18 cellular contexts compared by ENCODE assay signal in genomic region chr2:101516349-101516748, GRCh38. TPM values are rescaled to one million over a fixed set of nuclear protein-coding genes. Genes with fewer than 3 reads are reported as not detected.
A peak's percentile ranks its signal among the peaks of the same experiment; 100 is the strongest.
DNase-seq lines count a peak whose midpoint lies in the region; ATAC-seq, FAIRE-seq and TF ChIP-seq lines count a peak whose summit lies in the region.
"Had no signal": no experiment of that assay in that cellular context is flagged by ENCODE, and none has a peak within 500 bp of the region (broad histone marks: within the 10 kb centered on the region; RNA-seq: fewer than 3 reads in every experiment).

No MANE protein-coding gene starts in this region.

- no peaks in the 10 kb centered on the region for H3K9me2 ChIP-seq in PC-3 (replicated peaks; ENCODE audit: low read length)

- H3K18ac ChIP-seq in H1 (ENCODE audit: extremely low read depth, low read length) = no peak overlapping the region

- H4K91ac ChIP-seq in H1 (replicated peaks; ENCODE audit: insufficient read length, low read length) = no peak overlapping the region

- no TSS peak for BruUV-seq in PC-3 (replicated peaks; lab: Mats Ljungman, UMichigan)

- no peak overlapping the region for H4K5ac ChIP-seq in H1 (ENCODE audit: insufficient read length, low read depth, low read length)

- H3K27me3 ChIP-seq in PC-3 (ENCODE audit: low read length) = no peaks in the 10 kb centered on the region
- no peaks in the 10 kb centered on the region; a peak in 1 of 7 replicates for H3K27me3 ChIP-seq in H1 (replicated peaks in 1 of 4; ENCODE audit: control insufficient read depth in 3 of 4, extremely low read depth in 1 of 4, insufficient read depth in 3 of 4, low read length in 3 of 4)
- no peaks in the 10 kb centered on the region for H3K27me3 ChIP-seq in osteoblast (ENCODE audit: insufficient read depth, low read length)

- H3K4me3 Mint-ChIP-seq in activated naive CD4-positive, alpha-beta T cell treated with anti-CD3 and anti-CD28 coated beads, Interleukin-2, amount 50 U/mL, for 24 hours = no peak overlapping the region
- no peak overlapping the region for H3K4me3 Mint-ChIP-seq in activated naive CD4-positive, alpha-beta T cell treated with anti-CD3 and anti-CD28 coated beads for 36 hours
- no peak overlapping the region for H3K4me3 Mint-ChIP-seq in endothelial cell (ENCODE audit: unreplicated experiment)

- no peaks in the 10 kb centered on the region for H3K27me3 Mint-ChIP-seq in activated naive CD4-positive, alpha-beta T cell treated with anti-CD3 and anti-CD28 coated beads, Interleukin-2, amount 50 U/mL, for 24 hours
- no peaks in the 10 kb centered on the region for H3K27me3 Mint-ChIP-seq in activated naive CD4-positive, alpha-beta T cell treated with anti-CD3 and anti-CD28 coated beads for 36 hours (ENCODE audit: low read depth)
- H3K27me3 Mint-ChIP-seq in endothelial cell (ENCODE audit: unreplicated experiment) = peaks cover 9% of the 10 kb centered on the region

- no peak overlapping the region for H3K4me2 ChIP-seq in PC-3 (ENCODE audit: low read length)
- H3K4me2 ChIP-seq in H1 (ENCODE audit: insufficient read depth in 1 of 2, low read depth in 2 of 2, low read length in 2 of 2) = no peak overlapping the region
- H3K4me2 ChIP-seq in osteoblast (ENCODE audit: insufficient read depth, low read length) = no peak overlapping the region

- no peak overlapping the region for H2AK5ac ChIP-seq in H1 (ENCODE audit: low read depth, low read length)

- ATAC-seq in PC-3 (no peak), left colon (no peak)
- ATAC-seq: K562 had no signal

- H3K79me1 ChIP-seq in H1 (ENCODE audit: low read depth, low read length) = no peaks in the 10 kb centered on the region

- H2AFZ ChIP-seq in PC-3 (ENCODE audit: low read length) (no peak overlapping the region), H1 (ENCODE audit: low read length) (no peak overlapping the region), osteoblast (ENCODE audit: low read length) (no peak overlapping the region)

- DNase-seq in activated naive CD4-positive, alpha-beta T cell treated with anti-CD3 and anti-CD28 coated beads for 36 hours = no peak
- no peak for DNase-seq in PC-3
- no peak for DNase-seq in H1 (ENCODE audit: low read depth in 1 of 2, low spot score in 2 of 2)
- no peak for DNase-seq in osteoblast (ENCODE audit: insufficient read length, low spot score, missing footprints)
- DNase-seq in endothelial cell (ENCODE audit: low spot score) = no peak
- DNase-seq in left colon = no peak
- DNase-seq in GF-D8 (lab: John Stamatoyannopoulos, UW) = no peak
- DNase-seq: C1 segment of cervical spinal cord, DMS153, HCEC 1CT, NCI-H146, NCI-H226, NCI-H69, Right ventricle myocardium superior had no signal

- peaks cover 49% of the 10 kb centered on the region for H3K4me1 Mint-ChIP-seq in activated naive CD4-positive, alpha-beta T cell treated with anti-CD3 and anti-CD28 coated beads, Interleukin-2, amount 50 U/mL, for 24 hours
- peaks cover 47% of the 10 kb centered on the region for H3K4me1 Mint-ChIP-seq in activated naive CD4-positive, alpha-beta T cell treated with anti-CD3 and anti-CD28 coated beads for 36 hours (ENCODE audit: low read depth)
- peaks cover 53% of the 10 kb centered on the region for H3K4me1 Mint-ChIP-seq in endothelial cell (ENCODE audit: unreplicated experiment)

- no peak overlapping the region for H2BK12ac ChIP-seq in H1 (ENCODE audit: low read depth, low read length)

- no peak overlapping the region; the same call in 1 of the 2 replicates for H2BK15ac ChIP-seq in H1 (ENCODE audit: low read length)

- CTCF ChIA-PET in activated naive CD4-positive, alpha-beta T cell treated with anti-CD3 and anti-CD28 coated beads for 36 hours (lab: Charles Lee) = interaction anchor here (0.6 kb wide), 2 partner anchors 76 to 89 kb away, joined by 4 to 5 read pairs; no protein-coding TSS in a partner anchor
- CTCF ChIA-PET in PC-3 (lab: Charles Lee) (no interaction called here), H1 (lab: Charles Lee; ENCODE audit: partially characterized antibody) (interaction anchor here (1.0 kb wide), 1 partner anchor 7 kb away, joined by 3 read pairs; no protein-coding TSS in a partner anchor)

- TF ChIP-seq EP300 in H1 (IDR thresholded peaks at IDR 0.05; ENCODE audit: borderline replicate concordance in 1 of 2, low read depth in 2 of 2, low read length in 2 of 2) = no peak

- H3K36me3 ChIP-seq in PC-3 (ENCODE audit: low read depth, low read length) (peaks cover 4% of the 10 kb centered on the region; the same call in 1 of the 2 replicates), H1 (ENCODE audit: control insufficient read depth in 2 of 4, insufficient read depth in 4 of 4, low read length in 3 of 4) (peaks cover 0 to 3% (median 0%) of the 10 kb centered on the region in 4 experiments; a peak in 1 of 8 replicates), osteoblast (ENCODE audit: insufficient read depth, low read length) (no peaks in the 10 kb centered on the region)

- TF ChIP-seq CTCF in PC-3 (conservative IDR thresholded peaks at IDR 0.05; ENCODE audit: low read depth, low read length) = no peak
- TF ChIP-seq CTCF in H1 (IDR thresholded peaks at IDR 0.05; ENCODE audit: control extremely low read depth in 1 of 3, insufficient read depth in 1 of 3, low read depth in 1 of 3, low read length in 3 of 3) = no peak
- TF ChIP-seq CTCF in osteoblast (IDR thresholded peaks at IDR 0.05; ENCODE audit: extremely low read depth, low read depth, low read length) = no peak
- TF ChIP-seq CTCF in endothelial cell (IDR thresholded peaks at IDR 0.05; ENCODE audit: unreplicated experiment) = no peak

- H3K79me2 ChIP-seq in PC-3 (ENCODE audit: low read length) (no peaks in the 10 kb centered on the region), H1 (ENCODE audit: control insufficient read depth in 1 of 2, insufficient read depth in 2 of 2, low read length in 2 of 2) (no peaks in the 10 kb centered on the region), osteoblast (ENCODE audit: insufficient read depth, low read length) (no peaks in the 10 kb centered on the region)

- FAIRE-seq in H1 (lab: Jason Lieb, UNC) = no peak
- FAIRE-seq: HTR-8/SVneo, K562 had no signal

- H3K36me3 Mint-ChIP-seq in activated naive CD4-positive, alpha-beta T cell treated with anti-CD3 and anti-CD28 coated beads, Interleukin-2, amount 50 U/mL, for 24 hours = peaks cover 3% of the 10 kb centered on the region
- peaks cover 4% of the 10 kb centered on the region for H3K36me3 Mint-ChIP-seq in activated naive CD4-positive, alpha-beta T cell treated with anti-CD3 and anti-CD28 coated beads for 36 hours (ENCODE audit: low read depth)
- peaks cover 3% of the 10 kb centered on the region for H3K36me3 Mint-ChIP-seq in endothelial cell (ENCODE audit: low read depth, unreplicated experiment)

- H4K20me1 ChIP-seq in PC-3 (ENCODE audit: low read length) (no peaks in the 10 kb centered on the region), H1 (replicated peaks in 1 of 2; ENCODE audit: control insufficient read depth in 1 of 2, insufficient read depth in 2 of 2, low read length in 2 of 2) (no peaks in the 10 kb centered on the region), osteoblast (ENCODE audit: insufficient read depth, low read length) (no peaks in the 10 kb centered on the region)

- H2BK120ac ChIP-seq in H1 (replicated peaks; ENCODE audit: low read depth, low read length) = no peak overlapping the region

- H3K56ac ChIP-seq in H1 (replicated peaks; ENCODE audit: insufficient read length, low read depth, low read length) = no peak overlapping the region

- peak overlapping the region; percentile 79 for H3K27ac Mint-ChIP-seq in activated naive CD4-positive, alpha-beta T cell treated with anti-CD3 and anti-CD28 coated beads, Interleukin-2, amount 50 U/mL, for 24 hours
- H3K27ac Mint-ChIP-seq in activated naive CD4-positive, alpha-beta T cell treated with anti-CD3 and anti-CD28 coated beads for 36 hours = no peak overlapping the region
- H3K27ac Mint-ChIP-seq in endothelial cell (ENCODE audit: unreplicated experiment) = no peak overlapping the region

- H3K27ac ChIP-seq in PC-3 (ENCODE audit: low read length) (peak overlapping the region; percentile 100), H1 (ENCODE audit: low read depth, low read length) (no peak overlapping the region), osteoblast (ENCODE audit: low read depth, low read length) (peak overlapping the region; percentile 92)
- H3K27ac ChIP-seq: 22Rv1 had no signal

- H3K4ac ChIP-seq in H1 (replicated peaks; ENCODE audit: insufficient read length, low read depth, low read length) = no peak overlapping the region

- TF ChIP-seq RAD21 in H1 (IDR thresholded peaks at IDR 0.05 in 1 of 2, conservative IDR thresholded peaks at IDR 0.05 in 1 of 2; ENCODE audit: low read depth in 2 of 2, low read length in 2 of 2) = no peak

- no peak for TF ChIP-seq POLR2A in H1 (IDR thresholded peaks at IDR 0.05; ENCODE audit: control extremely low read depth in 1 of 2, low read depth in 2 of 2, low read length in 2 of 2)

- no peaks in the 10 kb centered on the region for H3K9me3 ChIP-seq in PC-3 (ENCODE audit: low read length)
- peaks cover 9 to 16% of the 10 kb centered on the region in 2 experiments; a peak in 3 of 4 replicates for H3K9me3 ChIP-seq in H1 (ENCODE audit: insufficient read depth in 2 of 2, low read depth in 1 of 2, low read length in 1 of 2)
- no peaks in the 10 kb centered on the region for H3K9me3 ChIP-seq in osteoblast (ENCODE audit: low read depth, low read length)

- H2BK20ac ChIP-seq in H1 (ENCODE audit: low read length) = no peak overlapping the region; the same call in 1 of the 2 replicates

- H3K9me3 Mint-ChIP-seq in activated naive CD4-positive, alpha-beta T cell treated with anti-CD3 and anti-CD28 coated beads, Interleukin-2, amount 50 U/mL, for 24 hours = peaks cover 11% of the 10 kb centered on the region
- peaks cover 10% of the 10 kb centered on the region for H3K9me3 Mint-ChIP-seq in activated naive CD4-positive, alpha-beta T cell treated with anti-CD3 and anti-CD28 coated beads for 36 hours
- H3K9me3 Mint-ChIP-seq in endothelial cell (ENCODE audit: unreplicated experiment) = no peaks in the 10 kb centered on the region

- peaks cover 9% of the 10 kb centered on the region for H3F3A ChIP-seq in PC-3 (ENCODE audit: low read length, unreplicated experiment)

- WGBS in H1 (ENCODE audit: extremely low coverage in 1 of 2, insufficient coverage in 1 of 2, insufficient read length in 1 of 2, insufficient replicate concordance in 2 of 2, low coverage in 1 of 2, low lambda C conversion rate in 2 of 2, missing lambda C conversion rate in 1 of 2), 2 experiments = 97% methylated on average over 5 of the region's 5 CpGs; no CpG with 5 or more reads in 1 of the 2 experiments

- no peak overlapping the region for H3K23ac ChIP-seq in H1 (ENCODE audit: insufficient read length)

- H3K4me1 ChIP-seq in PC-3 (ENCODE audit: insufficient read depth, low read length) (peaks cover 53% of the 10 kb centered on the region), H1 (replicated peaks in 1 of 4; ENCODE audit: control insufficient read depth in 3 of 4, insufficient read depth in 4 of 4, low read length in 3 of 4) (peaks cover 0 to 11% (median 9%) of the 10 kb centered on the region in 4 experiments; a peak in 5 of 7 replicates), osteoblast (ENCODE audit: insufficient read depth, low read length) (peaks cover 54% of the 10 kb centered on the region)

- POLR2A ChIA-PET in PC-3 (lab: Charles Lee; ENCODE audit: unreplicated experiment) = interaction anchor here (1.4 kb wide), 2 partner anchors 181 to 229 kb away, joined by 6 to 9 read pairs; partner anchors contain the start of gene MAP4K4
- POLR2A ChIA-PET in H1 (lab: Charles Lee; ENCODE audit: partially characterized antibody) = no interaction called here

- H3K9ac ChIP-seq in PC-3 (ENCODE audit: low read length) = peak overlapping the region; percentile 84
- H3K9ac ChIP-seq in H1 (replicated peaks in 1 of 4; ENCODE audit: extremely low read depth in 1 of 4, low read depth in 3 of 4, low read length in 3 of 4) = no peak overlapping the region

- no peak overlapping the region for H3K14ac ChIP-seq in H1 (ENCODE audit: insufficient read length)

- intact Hi-C loops in activated naive CD4-positive, alpha-beta T cell treated with anti-CD3 and anti-CD28 coated beads for 36 hours (cut with micrococcal nuclease) = loop anchor here (2.0 to 5.0 kb wide), 3 partner anchors 42 to 316 kb away; partner anchors contain the start of genes MAP4K4 and RFX8
- intact Hi-C loops in PC-3 (cut with micrococcal nuclease) (loop anchor here (5.0 kb wide), 3 partner anchors 54 to 366 kb away; no protein-coding TSS in a partner anchor), left colon (cut with DNase I, micrococcal nuclease) (loop anchor here in 1 of 2 donors (10.0 kb wide), 1 partner anchor 318 kb away; no protein-coding TSS in a partner anchor)

- H3K23me2 ChIP-seq in H1 (ENCODE audit: low read depth, low read length) = no peaks in the 10 kb centered on the region

- no peak overlapping the region for H2BK5ac ChIP-seq in H1 (ENCODE audit: low read depth, low read length)

- H4K8ac ChIP-seq in H1 (ENCODE audit: extremely low read depth, insufficient read depth, low read length) = no peak overlapping the region

- H3K4me3 ChIP-seq in PC-3 (ENCODE audit: low read length) (no peak overlapping the region), H1 (ENCODE audit: extremely low read depth in 1 of 4, insufficient read depth in 2 of 4, low read depth in 3 of 4, low read length in 4 of 4) (no peak overlapping the region; a peak in 1 of 8 replicates), osteoblast (ENCODE audit: insufficient read depth, low read length) (no peak overlapping the region)
- H3K4me3 ChIP-seq: K562 had no signal

RNA-seq across cellular contexts. Expression of gene RFX8, which starts 41.4 kb away (rescaled TPM):
- total RNA-seq in activated naive CD4-positive, alpha-beta T cell treated with anti-CD3 and anti-CD28 coated beads for 36 hours = under 1 TPM; 0.60 to 0.64 TPM
- total RNA-seq in PC-3 (2014; rRNA removed) = 0.46 and 0.77 TPM in 2 replicates
- 0.60 and 1.3 TPM in 2 replicates for total RNA-seq in H1 (2021; fragmentation: NEBNext Ultra II Directional; extraction: Animal tissue kit (Norgen Biotek cat#: 25700))
- polyA plus RNA-seq in H1 (2011; rRNA removed) = 0.57 and 0.97 TPM in 2 replicates
- 1.2 TPM for polyA plus RNA-seq in H1 (2011; cell fraction: cytosol; rRNA removed)
- polyA plus RNA-seq in H1 (2011; cell fraction: nucleus; rRNA removed) = 1.3 TPM
- 0.54 to 1.4 TPM (median 0.94 TPM) in 4 replicates for polyA plus RNA-seq in H1 (2012, experiment 1 of 2)
- not detected for polyA plus RNA-seq in H1 (2012, experiment 2 of 2)
- polyA plus RNA-seq in H1 (2013, experiment 1 of 2) = 0.41 TPM
- polyA plus RNA-seq in H1 (2013, experiment 2 of 2) = 0.22 TPM
- polyA minus RNA-seq in H1 (2011; rRNA and poly(A)+ RNA removed) = 0.28 and 0.34 TPM in 2 replicates
- polyA minus RNA-seq in H1 (2011; cell fraction: cytosol; rRNA and poly(A)+ RNA removed) = not detected
- polyA minus RNA-seq in H1 (2011; cell fraction: nucleus; rRNA and poly(A)+ RNA removed) = 1.6 TPM
- 7.6 and 10.0 TPM in 2 replicates for total RNA-seq in osteoblast
- total RNA-seq in endothelial cell (ENCODE audit: unreplicated experiment) = 5.0 TPM
- not detected for total RNA-seq in left colon
- total RNA-seq: K562, Right ventricle myocardium superior had no signal
- polyA plus RNA-seq: K562 had no signal
